8 cellular contexts compared by ENCODE assay signal in the genomic region with DNA sequence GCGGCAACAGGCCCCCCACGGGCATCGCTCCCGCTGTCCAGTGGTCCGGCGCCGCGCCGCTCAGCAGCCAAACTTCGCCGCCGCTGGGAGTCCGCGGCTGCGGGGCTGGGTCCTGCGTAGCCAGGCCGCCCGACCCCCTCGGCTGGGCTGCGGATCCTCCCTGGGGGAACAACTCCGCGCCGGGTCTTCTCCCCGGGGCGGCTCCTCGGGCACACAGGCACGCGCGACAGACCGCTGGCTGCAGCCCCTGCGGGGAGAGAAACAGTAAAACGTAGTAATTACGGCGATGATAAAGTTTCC. TPM values are rescaled to one million over a fixed set of nuclear protein-coding genes. Genes with fewer than 3 reads are reported as not detected.
A peak's percentile ranks its signal among the peaks of the same experiment; 100 is the strongest.
DNase-seq lines count a peak whose midpoint lies in the region; ATAC-seq and TF ChIP-seq lines count a peak whose summit lies in the region.

No MANE protein-coding gene starts in this region.

- no peak for DNase-seq in activated CD4-positive, alpha-beta T cell treated with anti-CD3 and anti-CD28 coated beads for 36 hours
- DNase-seq in activated CD4-positive, alpha-beta T cell treated with anti-CD3 and anti-CD28 coated beads, Interleukin-2, amount 50 U/mL, for 48 hours, result no peak
- DNase-seq in astrocyte of the cerebellum (ENCODE audit: low read depth) (no peak), kidney epithelial cell (ENCODE audit: low read depth) (no peak), testis (no peak), OCI-M1 (lab: John Stamatoyannopoulos, UW) (no peak), NCI-H510A treated with DMSO at 0.1 percent for 48 hours (lab: John Stamatoyannopoulos, UW) (no peak)

- H3K9me3 Mint-ChIP-seq in activated CD4-positive, alpha-beta T cell treated with anti-CD3 and anti-CD28 coated beads for 36 hours (ENCODE audit: low read depth), result no peaks in the 10 kb centered on the region

- H3K27ac ChIP-seq in testis, result peak overlapping the region; percentile 85 to 92

- H3K27me3 Mint-ChIP-seq in activated CD4-positive, alpha-beta T cell treated with anti-CD3 and anti-CD28 coated beads for 36 hours, result no peaks in the 10 kb centered on the region

- 0% methylated on average over 8 of the region's 34 CpGs; no CpG with 5 or more reads in 1 of the 2 donors for WGBS in testis, 2 donors

- H3K36me3 ChIP-seq in kidney epithelial cell (ENCODE audit: control insufficient read depth, insufficient read depth, low read length), result no peaks in the 10 kb centered on the region
- no peaks in the 10 kb centered on the region for H3K36me3 ChIP-seq in testis (ENCODE audit: low read depth, missing control alignments)

- H3K4me1 Mint-ChIP-seq in activated CD4-positive, alpha-beta T cell treated with anti-CD3 and anti-CD28 coated beads for 36 hours, result peaks cover 42% of the 10 kb centered on the region

- POLR2A ChIA-PET in activated CD4-positive, alpha-beta T cell treated with anti-CD3 and anti-CD28 coated beads for 36 hours (lab: Charles Lee), result no interaction called here

- H3K9me3 ChIP-seq in testis, result no peaks in the 10 kb centered on the region

- CTCF ChIA-PET in activated CD4-positive, alpha-beta T cell treated with anti-CD3 and anti-CD28 coated beads for 36 hours (lab: Charles Lee), result no interaction called here

- TF ChIP-seq POLR2A in testis (IDR thresholded peaks at IDR 0.05), result no peak

- peaks cover 5% of the 10 kb centered on the region for H3K4me1 ChIP-seq in testis

- peak overlapping the region; percentile 77 for H3K27ac Mint-ChIP-seq in activated CD4-positive, alpha-beta T cell treated with anti-CD3 and anti-CD28 coated beads for 36 hours

- TF ChIP-seq CTCF in astrocyte of the cerebellum (IDR thresholded peaks at IDR 0.05; ENCODE audit: low read depth, low read length, missing control alignments) (no peak), kidney epithelial cell (IDR thresholded peaks at IDR 0.05; ENCODE audit: insufficient read depth, low read length, poor library complexity, severe bottlenecking) (no peak), testis (IDR thresholded peaks at IDR 0.05) (no peak)

- H3K27me3 ChIP-seq in kidney epithelial cell (ENCODE audit: control insufficient read depth, insufficient read depth, low read length) (peaks cover 2% of the 10 kb centered on the region), testis (no peaks in the 10 kb centered on the region)

- peak overlapping the region; percentile 84 for H3K4me3 Mint-ChIP-seq in activated CD4-positive, alpha-beta T cell treated with anti-CD3 and anti-CD28 coated beads for 36 hours

- peak overlapping the region; percentile 80 for H3K4me3 ChIP-seq in astrocyte of the cerebellum (ENCODE audit: low read depth, low read length)
- H3K4me3 ChIP-seq in kidney epithelial cell (ENCODE audit: low read depth, low read length), result peak overlapping the region; percentile 81
- peak overlapping the region; percentile 78 to 86 for H3K4me3 ChIP-seq in testis

- in situ Hi-C loops in astrocyte of the cerebellum (cut with HindIII; ENCODE audit: low sequenced_read_pairs), result no loop called here

- intact Hi-C loops in activated CD4-positive, alpha-beta T cell treated with anti-CD3 and anti-CD28 coated beads for 36 hours (cut with DNase I, micrococcal nuclease), result loop anchor here (1.0 to 10.0 kb wide), 14 partner anchors 35 to 1985 kb away; a partner anchor contains a TSS
- intact Hi-C loops in testis (cut with DNase I; ENCODE audit: low total_unique reads), result no loop called here

- peaks cover 21% of the 10 kb centered on the region for H3K36me3 Mint-ChIP-seq in activated CD4-positive, alpha-beta T cell treated with anti-CD3 and anti-CD28 coated beads for 36 hours (ENCODE audit: low read depth)

- no peak for ATAC-seq in activated CD4-positive, alpha-beta T cell treated with anti-CD3 and anti-CD28 coated beads for 36 hours
- peak; percentile 3 for ATAC-seq in HG03097 (IDR thresholded peaks at IDR 0.05; ENCODE audit: low FRiP score, unreplicated experiment)

RNA-seq across cellular contexts. Expression of a gene that starts 0.6 kb away (rescaled TPM):
- total RNA-seq in activated CD4-positive, alpha-beta T cell treated with anti-CD3 and anti-CD28 coated beads for 36 hours, result 10 to 100 TPM; 15.3 to 18.4 TPM
- total RNA-seq in kidney epithelial cell (11.0 and 15.0 TPM in 2 replicates), testis (10 to 100 TPM; 12.8 to 21.1 TPM)
- 15.0 TPM for polyA plus RNA-seq in testis (ENCODE audit: insufficient read depth, low read depth, low replicate concordance)
